Comparison of ENCODE assay signal across 10 cellular contexts in genomic region chr2:237140689-237141285, GRCh38.
"Had no signal": no experiment of that assay in that cellular context is flagged by ENCODE, and none has a peak within 500 bp of the region (broad histone marks: within the 10 kb centered on the region; RNA-seq: fewer than 3 reads in every experiment).

No MANE protein-coding gene starts in this region.

- H3K4me1 ChIP-seq: gastrocnemius medialis, tibial nerve had no signal

- H3K27me3 ChIP-seq: gastrocnemius medialis, tibial nerve had no signal

- H3K36me3 ChIP-seq: gastrocnemius medialis, tibial nerve had no signal

- H3K9me3 ChIP-seq: gastrocnemius medialis had no signal

- H3K4me3 ChIP-seq: gastrocnemius medialis, SK-N-MC, tibial nerve had no signal

- DNase-seq: activated CD4-positive, alpha-beta T cell treated with anti-CD3 and anti-CD28 coated beads for 48 hours; activated CD8-positive, alpha-beta T cell treated with anti-CD3 and anti-CD28 coated beads, Interleukin-2, amount 10 ng/mL, durations not matched to agents 7 days and 5 days; anterior cingulate cortex; gastrocnemius medialis; naive B cell; stimulated activated CD4-positive, alpha-beta T cell treated with anti-CD3 and anti-CD28 coated beads, Interleukin-2, amount 100 ng/mL, for 48 hours; stimulated activated CD8-positive, alpha-beta memory T cell treated with anti-CD3 and anti-CD28 coated beads, Interleukin-4, amount 100 ng/mL, for 48 hours; stimulated activated naive CD8-positive, alpha-beta T cell treated with anti-CD3 and anti-CD28 coated beads, Interleukin-15, amount 100 ng/mL, for 72 hours had no signal

- H3K27ac ChIP-seq: SK-N-MC had no signal
